ENCODE assay signal across 9 cellular contexts in genomic region chr2:13522917-13523821, GRCh38.
DNase-seq lines count a peak whose midpoint lies in the region; ATAC-seq, FAIRE-seq and TF ChIP-seq lines count a peak whose summit lies in the region.
"Had no signal": no experiment of that assay in that cellular context is flagged by ENCODE, and none has a peak within 500 bp of the region (broad histone marks: within the 10 kb centered on the region; RNA-seq: fewer than 3 reads in every experiment).

No MANE protein-coding gene starts in this region.

- no peak overlapping the region for H3K27ac ChIP-seq in coronary artery
- H3K27ac ChIP-seq: VCaP had no signal

- H3K36me3 Mint-ChIP-seq in activated CD8-positive, alpha-beta T cell treated with anti-CD3 and anti-CD28 coated beads, Interleukin-2, amount 10 ng/mL, durations not matched to agents 7 days and 5 days (ENCODE audit: low read depth), result no peaks in the 10 kb centered on the region

- H3K4me3 ChIP-seq in kidney epithelial cell (ENCODE audit: low read depth, low read length), result no peak overlapping the region
- no peak overlapping the region for H3K4me3 ChIP-seq in coronary artery

- DNase-seq in GM18507 (ENCODE audit: extremely low spot score, insufficient read length, low read depth) (peak; percentile 9), HT1080 (ENCODE audit: low read depth) (peak; percentile 63), kidney epithelial cell (ENCODE audit: low read depth) (peak; percentile 18), coronary artery (ENCODE audit: low spot score) (no peak), NCI-H1436 (lab: John Stamatoyannopoulos, UW) (no peak)
- DNase-seq in activated naive CD4-positive, alpha-beta T cell (lab: John Stamatoyannopoulos, UW), result no peak
- DNase-seq in activated CD8-positive, alpha-beta T cell treated with anti-CD3 and anti-CD28 coated beads, Interleukin-2, amount 10 ng/mL, durations not matched to agents 7 days and 5 days, result no peak

- CTCF ChIA-PET in activated CD8-positive, alpha-beta T cell treated with anti-CD3 and anti-CD28 coated beads, Interleukin-2, amount 10 ng/mL, durations not matched to agents 7 days and 5 days (lab: Charles Lee), result no interaction called here

- peak; percentile 96 for ATAC-seq in GM21737 (IDR thresholded peaks at IDR 0.05; ENCODE audit: unreplicated experiment)
- no peak for ATAC-seq in activated CD8-positive, alpha-beta T cell treated with anti-CD3 and anti-CD28 coated beads, Interleukin-2, amount 10 ng/mL, durations not matched to agents 7 days and 5 days

- H3K9me3 Mint-ChIP-seq in activated CD8-positive, alpha-beta T cell treated with anti-CD3 and anti-CD28 coated beads, Interleukin-2, amount 10 ng/mL, durations not matched to agents 7 days and 5 days (ENCODE audit: insufficient read depth), result peaks cover 6% of the 10 kb centered on the region

- peak; percentile 14 for TF ChIP-seq CTCF in kidney epithelial cell (IDR thresholded peaks at IDR 0.05; ENCODE audit: insufficient read depth, low read length, poor library complexity, severe bottlenecking)
- TF ChIP-seq CTCF in coronary artery (IDR thresholded peaks at IDR 0.05), result no peak

- POLR2A ChIA-PET in activated CD8-positive, alpha-beta T cell treated with anti-CD3 and anti-CD28 coated beads, Interleukin-2, amount 10 ng/mL, durations not matched to agents 7 days and 5 days (lab: Charles Lee), result no interaction called here

- no peak overlapping the region for H3K4me3 Mint-ChIP-seq in activated CD8-positive, alpha-beta T cell treated with anti-CD3 and anti-CD28 coated beads, Interleukin-2, amount 10 ng/mL, durations not matched to agents 7 days and 5 days

- no peaks in the 10 kb centered on the region for H3K4me1 Mint-ChIP-seq in activated CD8-positive, alpha-beta T cell treated with anti-CD3 and anti-CD28 coated beads, Interleukin-2, amount 10 ng/mL, durations not matched to agents 7 days and 5 days (ENCODE audit: low read depth)

- H3K36me3 ChIP-seq in kidney epithelial cell (ENCODE audit: control insufficient read depth, insufficient read depth, low read length), result no peaks in the 10 kb centered on the region

- no peaks in the 10 kb centered on the region for H3K27me3 Mint-ChIP-seq in activated CD8-positive, alpha-beta T cell treated with anti-CD3 and anti-CD28 coated beads, Interleukin-2, amount 10 ng/mL, durations not matched to agents 7 days and 5 days (ENCODE audit: low read depth)

- FAIRE-seq in GM18507 (lab: Jason Lieb, UNC), result peak; percentile 81

- no peak overlapping the region for H3K27ac Mint-ChIP-seq in activated CD8-positive, alpha-beta T cell treated with anti-CD3 and anti-CD28 coated beads, Interleukin-2, amount 10 ng/mL, durations not matched to agents 7 days and 5 days

- no peaks in the 10 kb centered on the region for H3K27me3 ChIP-seq in kidney epithelial cell (ENCODE audit: control insufficient read depth, insufficient read depth, low read length)

Comparison
In these comparisons a context has a peak if more than half of its experiments do, and no peak if none do; other contexts are left out.
1. DNase-seq: peak in GM18507 (single experiment), HT1080 (single experiment) and kidney epithelial cell (single experiment); none in activated naive CD4-positive, alpha-beta T cell (0 of 4), coronary artery (single experiment), activated CD8-positive, alpha-beta T cell treated with anti-CD3 and anti-CD28 coated beads, Interleukin-2, amount 10 ng/mL, durations not matched to agents 7 days and 5 days (single experiment) and NCI-H1436 (single experiment).